27 cellular contexts compared by ENCODE assay signal in the genomic region with DNA sequence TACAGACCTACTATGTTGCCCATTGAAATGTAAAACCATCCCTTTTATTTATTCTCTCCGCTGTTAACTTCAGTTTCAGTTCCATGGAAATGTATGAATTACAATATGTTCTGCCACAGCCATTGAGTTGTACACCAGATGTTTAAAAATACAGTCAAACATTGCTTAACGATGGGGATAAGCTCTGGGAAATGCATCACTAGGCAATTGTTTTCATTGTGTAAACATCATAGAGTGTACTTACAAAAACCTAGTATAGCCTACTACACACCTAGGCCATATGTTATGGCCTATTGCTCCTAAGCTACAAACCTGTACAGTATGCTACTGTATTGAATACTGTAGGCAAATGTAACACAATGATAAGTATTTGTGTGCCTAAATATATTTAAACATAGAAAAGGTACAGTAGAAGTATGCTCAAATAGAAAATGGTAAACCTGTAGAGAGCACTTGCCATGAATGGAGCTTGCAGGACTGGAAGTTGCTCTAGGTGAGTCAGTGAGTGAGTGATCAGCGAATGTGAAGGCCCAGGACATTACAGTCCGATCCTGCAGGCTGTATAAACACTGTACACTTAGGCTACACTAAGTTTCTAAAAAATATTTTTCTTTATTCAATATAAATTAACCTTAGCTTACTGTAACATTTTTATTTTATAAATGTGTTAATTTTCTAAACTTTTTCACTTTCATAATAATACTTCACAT. TPM values are rescaled to one million over a fixed set of nuclear protein-coding genes. Genes with fewer than 3 reads are reported as not detected.
"Had no signal": no experiment of that assay in that cellular context is flagged by ENCODE, and none has a peak within 500 bp of the region (broad histone marks: within the 10 kb centered on the region; RNA-seq: fewer than 3 reads in every experiment).

No MANE protein-coding gene starts in this region.

- ATAC-seq: activated T-cell treated with anti-CD3 and anti-CD28 coated beads, Interleukin-2, amount 50 U/mL, for 72 hours; left lobe of liver; naive thymus-derived CD8-positive, alpha-beta T cell; T-helper 17 cell had no signal

- H2AFZ ChIP-seq: neural progenitor cell had no signal

- H3K4me1 ChIP-seq: neural progenitor cell had no signal

- DNase-seq: activated CD4-positive, alpha-beta memory T cell treated with anti-CD3 and anti-CD28 coated beads for 36 hours; activated CD4-positive, alpha-beta T cell treated with anti-CD3 and anti-CD28 coated beads for 48 hours; activated CD4-positive, CD25-positive, alpha-beta regulatory T cell; activated effector memory CD4-positive, alpha-beta T cell treated with Interleukin-2 at 50 U/mL for 16 hours; activated naive CD4-positive, alpha-beta T cell treated with anti-CD3 and anti-CD28 coated beads for 36 hours; activated naive CD8-positive, alpha-beta T cell treated with anti-CD3 and anti-CD28 coated beads, Interleukin-2, amount 10 ng/mL, durations not matched to agents 7 days and 5 days; activated T-cell treated with anti-CD3 and anti-CD28 coated beads, Interleukin-2, amount 50 U/mL, for 72 hours; amygdala; cerebellar nuclear complex; cortex of kidney; endodermal cell; kidney; naive thymus-derived CD8-positive, alpha-beta T cell; retina; sigmoid colon; stimulated activated CD4-positive, alpha-beta T cell treated with anti-CD3 and anti-CD28 coated beads, Interleukin-4, amount 100 ng/mL, for 1 hour; stimulated activated naive CD4-positive, alpha-beta T cell; T-helper 17 cell had no signal

- H3K36me3 ChIP-seq: neural progenitor cell, sigmoid colon, thoracic aorta had no signal

- H3K27ac ChIP-seq: epithelial cell of prostate, neural progenitor cell, sigmoid colon, thoracic aorta had no signal

- H3K4me3 ChIP-seq: lung, neural progenitor cell, sigmoid colon, thoracic aorta had no signal

- H3K9ac ChIP-seq: neural progenitor cell had no signal

- H3K27me3 ChIP-seq: sigmoid colon had no signal

- H3K4me2 ChIP-seq: neural progenitor cell had no signal

- H3K9me3 ChIP-seq: sigmoid colon, thoracic aorta had no signal

RNA-seq across cellular contexts. Expression of a gene that starts 2.7 kb away (rescaled TPM):
- total RNA-seq: activated CD4-positive, alpha-beta memory T cell treated with anti-CD3 and anti-CD28 coated beads for 36 hours; activated naive CD4-positive, alpha-beta T cell treated with anti-CD3 and anti-CD28 coated beads for 36 hours; activated naive CD8-positive, alpha-beta T cell treated with anti-CD3 and anti-CD28 coated beads, Interleukin-2, amount 10 ng/mL, durations not matched to agents 7 days and 5 days; activated T-cell treated with anti-CD3 and anti-CD28 coated beads, Interleukin-2, amount 50 U/mL, for 72 hours; endodermal cell; fibroblast of lung; glomerular endothelial cell; left lobe of liver; lung; naive thymus-derived CD8-positive, alpha-beta T cell; omental fat pad; posterior vena cava; sigmoid colon; thoracic aorta had no signal
- polyA plus RNA-seq: fibroblast of lung; naive thymus-derived CD8-positive, alpha-beta T cell; sigmoid colon had no signal

RNA-seq across cellular contexts. Expression of a gene that starts 13.9 kb away (rescaled TPM):
- total RNA-seq: activated CD4-positive, alpha-beta memory T cell treated with anti-CD3 and anti-CD28 coated beads for 36 hours; activated naive CD4-positive, alpha-beta T cell treated with anti-CD3 and anti-CD28 coated beads for 36 hours; activated naive CD8-positive, alpha-beta T cell treated with anti-CD3 and anti-CD28 coated beads, Interleukin-2, amount 10 ng/mL, durations not matched to agents 7 days and 5 days; activated T-cell treated with anti-CD3 and anti-CD28 coated beads, Interleukin-2, amount 50 U/mL, for 72 hours; naive thymus-derived CD8-positive, alpha-beta T cell; posterior vena cava; T-helper 17 cell; thoracic aorta had no signal
- polyA plus RNA-seq: naive thymus-derived CD8-positive, alpha-beta T cell had no signal

RNA-seq across cellular contexts. Expression of a gene that starts 18.8 kb away (rescaled TPM):
- total RNA-seq: activated CD4-positive, alpha-beta memory T cell treated with anti-CD3 and anti-CD28 coated beads for 36 hours; activated naive CD4-positive, alpha-beta T cell treated with anti-CD3 and anti-CD28 coated beads for 36 hours; activated naive CD8-positive, alpha-beta T cell treated with anti-CD3 and anti-CD28 coated beads, Interleukin-2, amount 10 ng/mL, durations not matched to agents 7 days and 5 days; activated T-cell treated with anti-CD3 and anti-CD28 coated beads, Interleukin-2, amount 50 U/mL, for 72 hours; naive thymus-derived CD8-positive, alpha-beta T cell had no signal
- polyA plus RNA-seq: naive thymus-derived CD8-positive, alpha-beta T cell had no signal
